16 cellular contexts compared by ENCODE assay signal in the genomic region with DNA sequence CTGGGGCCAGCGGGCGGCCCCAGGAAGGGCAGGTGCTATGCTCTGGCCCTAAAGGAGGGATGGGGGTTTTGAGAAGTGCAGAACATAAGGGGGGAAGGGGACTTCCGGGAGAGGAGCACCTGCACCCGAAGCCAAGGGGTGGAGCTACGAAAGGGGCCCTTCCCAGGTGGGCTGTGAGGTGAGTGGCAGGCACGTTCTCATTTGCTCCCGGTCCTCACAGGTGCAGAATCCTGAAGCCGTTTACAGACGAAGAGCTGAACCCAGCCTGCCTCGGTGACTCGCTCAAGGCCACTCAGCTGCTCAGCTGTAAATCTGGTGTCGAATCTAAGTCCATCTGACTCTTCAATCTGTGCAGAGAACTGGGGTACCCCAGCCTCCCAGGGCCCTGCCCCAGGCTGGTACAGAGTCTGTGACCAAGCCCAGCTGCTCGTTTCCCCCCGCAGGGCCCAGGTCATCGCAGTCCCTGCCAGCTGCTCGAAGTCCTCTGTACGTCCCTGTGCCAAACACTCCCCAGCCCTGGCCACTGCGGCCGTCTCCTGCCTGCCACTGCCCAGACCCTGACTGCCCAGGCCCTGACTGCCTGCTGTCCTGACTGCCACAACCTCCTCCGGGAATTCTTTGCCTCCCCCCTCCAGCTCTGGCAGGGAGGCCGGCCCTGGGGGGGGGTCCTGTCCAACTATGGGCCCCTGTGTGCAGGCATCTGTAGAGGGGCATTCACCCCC.
"Had no signal": no experiment of that assay in that cellular context is flagged by ENCODE, and none has a peak within 500 bp of the region (broad histone marks: within the 10 kb centered on the region; RNA-seq: fewer than 3 reads in every experiment).

No MANE protein-coding gene starts in this region.

- H3K36me3 ChIP-seq: esophagus squamous epithelium, sigmoid colon, suprapubic skin, upper lobe of right lung had no signal

- ATAC-seq: natural killer cell treated with Interleukin-12 subunit alpha and Interleukin-12 subunit beta and Interleukin-15 and Interleukin-18, amount 100 ng/mL, for 72 hours; stimulated activated naive CD8-positive, alpha-beta T cell treated with anti-CD3 and anti-CD28 coated beads, Interleukin-15, Interleukin-2, amounts not matched to agents 100 U/mL and 50 U/mL, for 24 hours had no signal

- FAIRE-seq: bronchial epithelial cell had no signal

- H3K9me3 Mint-ChIP-seq: activated CD4-positive, alpha-beta memory T cell treated with anti-CD3 and anti-CD28 coated beads for 36 hours; activated naive CD8-positive, alpha-beta T cell treated with anti-CD3 and anti-CD28 coated beads, Interleukin-2, amount 10 ng/mL, durations not matched to agents 7 days and 5 days; natural killer cell treated with Interleukin-12 subunit alpha and Interleukin-12 subunit beta and Interleukin-15 and Interleukin-18, amount 100 ng/mL, for 72 hours had no signal

- H3K27ac Mint-ChIP-seq: activated CD4-positive, alpha-beta memory T cell treated with anti-CD3 and anti-CD28 coated beads for 36 hours; activated naive CD8-positive, alpha-beta T cell treated with anti-CD3 and anti-CD28 coated beads, Interleukin-2, amount 10 ng/mL, durations not matched to agents 7 days and 5 days; natural killer cell treated with Interleukin-12 subunit alpha and Interleukin-12 subunit beta and Interleukin-15 and Interleukin-18, amount 100 ng/mL, for 72 hours had no signal

- H3K27ac ChIP-seq: esophagus squamous epithelium, sigmoid colon, suprapubic skin, upper lobe of right lung, VCaP had no signal

- DNase-seq: activated CD4-positive, alpha-beta memory T cell treated with anti-CD3 and anti-CD28 coated beads for 36 hours; activated gamma-delta T cell treated with Interleukin-2 at 50 U/mL for 16 hours; activated naive CD8-positive, alpha-beta T cell treated with anti-CD3 and anti-CD28 coated beads, Interleukin-2, amount 10 ng/mL, durations not matched to agents 7 days and 5 days; activated T-cell treated with anti-CD3 and anti-CD28 coated beads, Interleukin-2, amount 50 U/mL, for 48 hours; esophagus squamous epithelium; foreskin fibroblast; glutamatergic neuron; mammary epithelial cell; sigmoid colon; stimulated activated CD4-positive, alpha-beta T cell treated with anti-CD3 and anti-CD28 coated beads, Interleukin-12 subunit alpha, Interleukin-12 subunit beta, amount 100 ng/mL, for 4 hours; stimulated activated naive CD8-positive, alpha-beta T cell treated with anti-CD3 and anti-CD28 coated beads, Interleukin-15, Interleukin-2, amounts not matched to agents 100 U/mL and 50 U/mL, for 24 hours; upper lobe of right lung had no signal

- H3K4me3 Mint-ChIP-seq: activated CD4-positive, alpha-beta memory T cell treated with anti-CD3 and anti-CD28 coated beads for 36 hours; activated naive CD8-positive, alpha-beta T cell treated with anti-CD3 and anti-CD28 coated beads, Interleukin-2, amount 10 ng/mL, durations not matched to agents 7 days and 5 days; natural killer cell treated with Interleukin-12 subunit alpha and Interleukin-12 subunit beta and Interleukin-15 and Interleukin-18, amount 100 ng/mL, for 72 hours had no signal

- H3K27me3 ChIP-seq: upper lobe of right lung had no signal

- H3K9me3 ChIP-seq: esophagus squamous epithelium, sigmoid colon, suprapubic skin, upper lobe of right lung had no signal

- H3K36me3 Mint-ChIP-seq: activated CD4-positive, alpha-beta memory T cell treated with anti-CD3 and anti-CD28 coated beads for 36 hours; activated naive CD8-positive, alpha-beta T cell treated with anti-CD3 and anti-CD28 coated beads, Interleukin-2, amount 10 ng/mL, durations not matched to agents 7 days and 5 days; natural killer cell treated with Interleukin-12 subunit alpha and Interleukin-12 subunit beta and Interleukin-15 and Interleukin-18, amount 100 ng/mL, for 72 hours had no signal

- H3K4me3 ChIP-seq: esophagus squamous epithelium, sigmoid colon, suprapubic skin, upper lobe of right lung had no signal

- H3K4me1 ChIP-seq: upper lobe of right lung had no signal
